In the genomic region with DNA sequence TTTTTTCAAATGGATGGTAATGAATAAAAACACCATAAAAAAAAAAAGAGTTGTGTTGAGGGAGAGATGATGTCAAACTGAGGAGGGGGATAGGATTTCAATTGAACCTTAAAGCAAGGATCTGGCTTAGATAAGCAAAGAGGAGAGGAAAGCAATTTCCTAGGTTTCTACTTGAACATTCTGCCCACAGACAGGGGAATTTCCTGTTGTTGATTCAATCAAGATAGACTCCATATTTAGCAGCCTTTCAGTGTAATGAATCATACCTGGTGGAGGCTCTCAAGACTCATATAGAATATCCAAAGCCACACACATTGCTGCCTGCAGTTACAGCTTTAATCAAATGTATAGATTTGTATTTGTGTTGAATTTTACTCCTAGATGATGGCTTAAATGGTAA, we compare ENCODE assay signal across 14 cellular contexts.
"Had no signal": no experiment of that assay in that cellular context is flagged by ENCODE, and none has a peak within 500 bp of the region (broad histone marks: within the 10 kb centered on the region; RNA-seq: fewer than 3 reads in every experiment).

No MANE protein-coding gene starts in this region.

- H3K27ac ChIP-seq: cardiac muscle cell, gastroesophageal sphincter, right atrium auricular region, skin epidermis, stomach, thoracic aorta had no signal

- H3K4me3 ChIP-seq: cardiac muscle cell, gastroesophageal sphincter, right atrium auricular region, skin epidermis, stomach, thoracic aorta had no signal

- ATAC-seq: gastroesophageal sphincter, T-helper 17 cell had no signal

- H3K4me1 ChIP-seq: gastroesophageal sphincter, right atrium auricular region, stomach had no signal

- H3K9me3 ChIP-seq: stomach, thoracic aorta had no signal

- H3K36me3 ChIP-seq: cardiac muscle cell, gastroesophageal sphincter, right atrium auricular region, stomach, thoracic aorta had no signal

- DNase-seq: activated CD4-positive, CD25-positive, alpha-beta regulatory T cell; activated gamma-delta T cell; activated T-cell treated with anti-CD3 and anti-CD28 coated beads, Interleukin-2, amount 50 U/mL, for 48 hours; anterior cingulate cortex; kidney; midbrain; stimulated activated CD4-positive, alpha-beta T cell treated with anti-CD3 and anti-CD28 coated beads, Interleukin-4, amount 100 ng/mL, for 4 hours; stomach; T-helper 17 cell had no signal

- H3K27me3 ChIP-seq: cardiac muscle cell, gastroesophageal sphincter, right atrium auricular region, stomach had no signal
